18 cellular contexts compared by ENCODE assay signal in genomic region chr12:87930033-87930432, GRCh38.
A peak's percentile ranks its signal among the peaks of the same experiment; 100 is the strongest.
DNase-seq lines count a peak whose midpoint lies in the region; ATAC-seq, FAIRE-seq and TF ChIP-seq lines count a peak whose summit lies in the region.
"Had no signal": no experiment of that assay in that cellular context is flagged by ENCODE, and none has a peak within 500 bp of the region (broad histone marks: within the 10 kb centered on the region; RNA-seq: fewer than 3 reads in every experiment).

No MANE protein-coding gene starts in this region.

- CTCF ChIA-PET in HEK293T (lab: Yijun Ruan, JAX), result no interaction called here

- H3K27ac ChIP-seq in epithelial cell of prostate (peak overlapping the region; percentile 87), small intestine (ENCODE audit: low read depth in 1 of 2, low read length in 1 of 2) (no peak overlapping the region)
- H3K27ac ChIP-seq: left ventricle myocardium inferior, sigmoid colon, stomach had no signal

- FAIRE-seq in RCC 7860 (lab: Jason Lieb, UNC), result peak; percentile 8
- no peak for FAIRE-seq in small intestine (lab: Jason Lieb, UNC)
- FAIRE-seq: G401.6, GM18507 had no signal

- no peak overlapping the region for H3K4me3 ChIP-seq in small intestine (ENCODE audit: low read depth in 1 of 2, low read length in 2 of 2)
- H3K4me3 ChIP-seq: left ventricle myocardium inferior, sigmoid colon, stomach had no signal

- POLR2A ChIA-PET in HEK293T (lab: Yijun Ruan, JAX), result no interaction called here

- 83 to 94% (median 84%) methylated on average over 2 of the region's 2 CpGs for WGBS in small intestine, 3 donors

- H3K4me1 ChIP-seq in small intestine (ENCODE audit: control insufficient read depth in 2 of 2, insufficient read depth in 1 of 2, low read depth in 1 of 2, low read length in 1 of 2), result no peaks in the 10 kb centered on the region
- H3K4me1 ChIP-seq: left ventricle myocardium inferior, sigmoid colon, stomach had no signal

- DNase-seq in GM03348 (ENCODE audit: low spot score), result peak; percentile 30
- DNase-seq in RCC 7860 (ENCODE audit: low spot score), result no peak
- peak; percentile 37 for DNase-seq in epithelial cell of prostate (ENCODE audit: low read depth, low spot score)
- peak; percentile 28 for DNase-seq in non-pigmented ciliary epithelial cell (ENCODE audit: low read depth)
- DNase-seq in small intestine, result no peak
- no peak for DNase-seq in HuH-7 (ENCODE audit: low spot score)
- DNase-seq in HEK293T (ENCODE audit: extremely low spot score), result no peak
- DNase-seq: activated B cell treated with CpG ODN at 0.5 μM for 24 hours; activated T-cell treated with anti-CD3 and anti-CD28 coated beads for 4 hours; CD4-positive, alpha-beta T cell; H7; left ventricle myocardium inferior; NCI-H2107; sigmoid colon; stomach had no signal

- H3K27me3 ChIP-seq in small intestine (ENCODE audit: control insufficient read depth in 2 of 2, insufficient read depth in 2 of 2, low read length in 2 of 2), result no peaks in the 10 kb centered on the region
- H3K27me3 ChIP-seq: sigmoid colon, stomach had no signal

- no peaks in the 10 kb centered on the region for H3K9me3 ChIP-seq in small intestine (ENCODE audit: control insufficient read depth, low read depth)
- H3K9me3 ChIP-seq: left ventricle myocardium inferior, sigmoid colon, stomach had no signal

- no peaks in the 10 kb centered on the region for H3K36me3 ChIP-seq in small intestine (ENCODE audit: control insufficient read depth in 2 of 2, insufficient read depth in 2 of 2, low read length in 2 of 2)
- H3K36me3 ChIP-seq: left ventricle myocardium inferior, sigmoid colon, stomach had no signal

- ATAC-seq in GM21737 (IDR thresholded peaks at IDR 0.05; ENCODE audit: unreplicated experiment), result no peak

TF ChIP-seq in HEK293T, 16 proteins besides CTCF, POLR2A, EP300 and RAD21:
- TF ChIP-seq L3MBTL2 (conservative IDR thresholded peaks at IDR 0.05), result no peak
- no peak for TF ChIP-seq NFRKB (IDR thresholded peaks at IDR 0.05)
- no peak for TF ChIP-seq ZNF384 (IDR thresholded peaks at IDR 0.05)
- no peak for TF ChIP-seq ELF4 (IDR thresholded peaks at IDR 0.05)
- TF ChIP-seq FOXA1 (IDR thresholded peaks at IDR 0.05), result no peak
- TF ChIP-seq SP1 (IDR thresholded peaks at IDR 0.05), result no peak
- TF ChIP-seq FOXM1 (IDR thresholded peaks at IDR 0.05; ENCODE audit: borderline replicate concordance), result no peak

Comparison
In these comparisons a context has a peak if more than half of its experiments do, and no peak if none do; other contexts are left out.
1. DNase-seq: peak in GM03348 (single experiment), epithelial cell of prostate (single experiment) and non-pigmented ciliary epithelial cell (single experiment); none in RCC 7860 (single experiment), small intestine (single experiment), HuH-7 (single experiment) and HEK293T (single experiment).